ENCODE assay signal across 9 cellular contexts in the genomic region with DNA sequence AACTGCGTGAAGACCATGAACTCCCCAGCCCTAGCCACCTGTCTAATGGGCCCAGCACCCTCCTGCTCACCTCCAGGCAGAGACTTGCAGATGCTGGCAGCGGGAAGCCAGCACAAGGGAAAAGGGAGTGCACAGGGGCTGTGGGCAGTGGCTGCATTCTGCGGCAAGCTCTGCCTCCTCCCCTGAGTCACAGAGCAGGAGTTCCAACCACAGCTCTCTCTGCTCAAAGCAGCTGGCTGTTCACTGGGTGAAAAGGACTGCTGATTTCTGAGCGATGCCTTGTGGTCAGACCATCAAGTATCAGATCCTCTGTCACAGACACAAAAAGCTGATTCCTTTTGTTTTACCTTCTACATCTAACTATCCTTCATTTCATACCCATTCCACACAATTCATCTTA. TPM values are rescaled to one million over a fixed set of nuclear protein-coding genes. Genes with fewer than 3 reads are reported as not detected.
A peak's percentile ranks its signal among the peaks of the same experiment; 100 is the strongest.
DNase-seq lines count a peak whose midpoint lies in the region; ATAC-seq, FAIRE-seq and TF ChIP-seq lines count a peak whose summit lies in the region.
"Had no signal": no experiment of that assay in that cellular context is flagged by ENCODE, and none has a peak within 500 bp of the region (broad histone marks: within the 10 kb centered on the region; RNA-seq: fewer than 3 reads in every experiment).

No MANE protein-coding gene starts in this region.

- H3K27ac ChIP-seq in adrenal gland, result no peak overlapping the region
- H3K27ac ChIP-seq in psoas muscle, result no peak overlapping the region

- no peaks in the 10 kb centered on the region for H3K36me3 ChIP-seq in Caco-2 (ENCODE audit: control insufficient read depth, insufficient read depth, low read length)
- no peaks in the 10 kb centered on the region for H3K36me3 ChIP-seq in adrenal gland (replicated peaks in 1 of 2)
- no peaks in the 10 kb centered on the region for H3K36me3 ChIP-seq in psoas muscle (ENCODE audit: insufficient read depth in 1 of 2, low read depth in 1 of 2)

- no peak for TF ChIP-seq POLR2A in adrenal gland (IDR thresholded peaks at IDR 0.05)

- BruUV-seq in Caco-2 (replicated peaks; lab: Mats Ljungman, UMichigan), result no TSS peak

- no peaks in the 10 kb centered on the region for H3K9me3 ChIP-seq in Caco-2
- no peaks in the 10 kb centered on the region for H3K9me3 ChIP-seq in adrenal gland (replicated peaks in 1 of 3)
- no peaks in the 10 kb centered on the region for H3K9me3 ChIP-seq in psoas muscle

- no peak overlapping the region for H3K27ac Mint-ChIP-seq in Caco-2 (ENCODE audit: unreplicated experiment)
- no peak overlapping the region for H3K27ac Mint-ChIP-seq in mesothelial cell of epicardium

- H3K27me3 ChIP-seq in Caco-2 (replicated peaks; ENCODE audit: control insufficient read depth, insufficient read depth, low read length), result no peaks in the 10 kb centered on the region
- H3K27me3 ChIP-seq in adrenal gland, result peaks cover 55% of the 10 kb centered on the region
- H3K27me3 ChIP-seq in psoas muscle (ENCODE audit: insufficient read depth in 3 of 3, low read length in 2 of 3), result peaks cover 4 to 84% (median 45%) of the 10 kb centered on the region in 3 donors

- FAIRE-seq in GM18507 (lab: Jason Lieb, UNC), result peak; percentile 75

- H3K36me3 Mint-ChIP-seq in Caco-2 (ENCODE audit: insufficient read depth, unreplicated experiment), result no peaks in the 10 kb centered on the region
- H3K36me3 Mint-ChIP-seq in mesothelial cell of epicardium, result no peaks in the 10 kb centered on the region

- peaks cover 3% of the 10 kb centered on the region for H3K27me3 Mint-ChIP-seq in Caco-2 (ENCODE audit: insufficient read depth, unreplicated experiment)
- H3K27me3 Mint-ChIP-seq in mesothelial cell of epicardium (ENCODE audit: low read depth), result peaks cover 95% of the 10 kb centered on the region

- H3K4me1 ChIP-seq in Caco-2 (peaks cover 13% of the 10 kb centered on the region), adrenal gland (replicated peaks in 1 of 2) (peaks cover 6 to 13% of the 10 kb centered on the region in 2 donors), psoas muscle (peaks cover 15% of the 10 kb centered on the region)

- H3K4me3 Mint-ChIP-seq in Caco-2 (ENCODE audit: unreplicated experiment) (no peak overlapping the region), mesothelial cell of epicardium (no peak overlapping the region)

- H3K4me3 ChIP-seq in Caco-2 (ENCODE audit: low read depth, low read length), result no peak overlapping the region
- no peak overlapping the region for H3K4me3 ChIP-seq in adrenal gland
- H3K4me3 ChIP-seq in psoas muscle, result no peak overlapping the region

- CTCF ChIA-PET in Caco-2 (lab: Charles Lee), result no interaction called here

- intact Hi-C loops in Caco-2 (cut with micrococcal nuclease; ENCODE audit: unreplicated experiment), result no loop called here
- intact Hi-C loops in adrenal gland (cut with DNase I), result no loop called here
- intact Hi-C loops in psoas muscle (cut with DNase I), result no loop called here

- no peaks in the 10 kb centered on the region for H3K4me1 Mint-ChIP-seq in Caco-2 (ENCODE audit: low read depth, unreplicated experiment)
- peaks cover 5% of the 10 kb centered on the region for H3K4me1 Mint-ChIP-seq in mesothelial cell of epicardium

- POLR2A ChIA-PET in Caco-2 (lab: Charles Lee), result no interaction called here

- peaks cover 8% of the 10 kb centered on the region for H3K9me3 Mint-ChIP-seq in Caco-2 (ENCODE audit: unreplicated experiment)
- H3K9me3 Mint-ChIP-seq in mesothelial cell of epicardium, result no peaks in the 10 kb centered on the region

- no peak for DNase-seq in GM18507 (ENCODE audit: extremely low spot score, insufficient read length, low read depth)
- DNase-seq in HK-2 (ENCODE audit: unreplicated experiment), result peak; percentile 85
- peak; percentile 58 for DNase-seq in globus pallidus (ENCODE audit: low spot score)
- no peak for DNase-seq in Caco-2
- DNase-seq in mesothelial cell of epicardium (ENCODE audit: low spot score in 2 of 2, unreplicated experiment in 2 of 2), result no peak
- DNase-seq in adrenal gland, result no peak
- DNase-seq in psoas muscle, result no peak

- 77 to 95% (median 80%) methylated on average over 2 to 4 of the region's 4 CpGs for WGBS in adrenal gland, 4 donors
- 67 to 77% (median 72%) methylated on average over 4 of the region's 4 CpGs for WGBS in psoas muscle, 3 donors

- peak; percentile 86 for ATAC-seq in GM21717 (IDR thresholded peaks at IDR 0.05; ENCODE audit: unreplicated experiment)
- no peak for ATAC-seq in psoas muscle

- TF ChIP-seq CTCF in Caco-2 (IDR thresholded peaks at IDR 0.05; ENCODE audit: insufficient read depth in 1 of 2, low read depth in 1 of 2, low read length in 1 of 2, severe bottlenecking in 1 of 2, unreplicated experiment in 1 of 2) (no peak), mesothelial cell of epicardium (IDR thresholded peaks at IDR 0.05; ENCODE audit: unreplicated experiment) (no peak), adrenal gland (IDR thresholded peaks at IDR 0.05) (no peak), psoas muscle (IDR thresholded peaks at IDR 0.05) (no peak)

RNA-seq across cellular contexts. Expression of gene NKX2-2, which starts 10.5 kb away (rescaled TPM):
- total RNA-seq in Caco-2 (2022) (not detected in 2 replicates), mesothelial cell of epicardium (not detected in 3 replicates), adrenal gland (not detected), psoas muscle (not detected)
- polyA plus RNA-seq in adrenal gland (not detected), psoas muscle (not detected)
- total RNA-seq: liver had no signal
- polyA plus RNA-seq: liver had no signal

Comparison
In these comparisons a context has a peak if more than half of its experiments do, and no peak if none do; other contexts are left out.
1. DNase-seq: peak in HK-2 (single experiment) and globus pallidus (single experiment); none in GM18507 (single experiment), Caco-2 (0 of 2), mesothelial cell of epicardium (0 of 2), adrenal gland (0 of 7) and psoas muscle (0 of 2).